In the genomic region with DNA sequence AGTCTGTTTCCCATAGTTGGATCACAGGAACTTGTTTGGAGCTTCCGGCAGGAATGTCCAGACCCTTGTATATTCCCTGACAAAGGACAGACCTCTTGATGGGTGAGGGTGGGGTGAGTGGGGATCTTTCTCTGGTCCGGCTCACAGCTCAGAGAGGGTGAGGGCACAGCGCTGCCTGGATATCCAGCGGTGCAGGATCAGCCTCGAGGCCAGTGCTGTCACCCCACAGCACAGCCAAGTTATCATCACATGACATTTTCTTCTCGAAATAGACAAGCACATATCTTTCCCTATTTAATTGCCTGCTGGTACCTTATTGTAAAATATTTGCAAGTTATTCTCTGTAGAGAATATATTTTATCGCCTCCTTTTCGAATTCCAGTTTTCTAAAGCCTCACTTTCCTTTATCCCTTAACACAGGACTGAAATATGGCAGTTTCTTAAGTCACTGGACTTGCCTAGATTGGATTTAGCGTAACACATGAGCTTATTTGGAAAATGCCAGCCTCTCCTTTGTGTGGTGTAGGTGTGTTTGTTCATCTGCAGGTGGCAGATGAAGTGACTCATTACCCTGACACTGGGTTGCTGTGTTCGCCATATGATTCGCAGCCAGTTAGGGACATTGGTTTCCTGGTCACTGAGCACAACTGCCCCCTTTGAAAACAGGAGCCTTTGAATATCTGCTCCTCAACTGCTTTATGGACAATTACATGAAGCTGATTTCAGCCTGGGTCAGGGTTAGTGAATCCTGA, we compare ENCODE assay signal across 12 cellular contexts. TPM values are rescaled to one million over a fixed set of nuclear protein-coding genes. Genes with fewer than 3 reads are reported as not detected.
DNase-seq lines count a peak whose midpoint lies in the region; TF ChIP-seq lines count a peak whose summit lies in the region.
"Had no signal": no experiment of that assay in that cellular context is flagged by ENCODE, and none has a peak within 500 bp of the region (broad histone marks: within the 10 kb centered on the region; RNA-seq: fewer than 3 reads in every experiment).

No MANE protein-coding gene starts in this region.

- no peak for TF ChIP-seq POLR2A in esophagus squamous epithelium (IDR thresholded peaks at IDR 0.05)

- DNase-seq in NCI-H1092 (lab: John Stamatoyannopoulos, UW) (peak; percentile 79), NCI-H345 (lab: John Stamatoyannopoulos, UW) (peak; percentile 92), esophagus squamous epithelium (lab: John Stamatoyannopoulos, UW) (no peak), retina (peak; percentile 58), smooth muscle cell (lab: John Stamatoyannopoulos, UW; ENCODE audit: unreplicated experiment) (no peak), germinal center (ENCODE audit: low spot score) (no peak), midbrain (lab: John Stamatoyannopoulos, UW) (no peak)
- DNase-seq in activated CD4-positive, alpha-beta T cell treated with anti-CD3 and anti-CD28 coated beads, Interleukin-2, amount 10 ng/mL, durations not matched to agents 7 days and 5 days = no peak
- DNase-seq: CD8-positive, alpha-beta memory T cell; stimulated activated CD4-positive, alpha-beta T cell treated with anti-CD3 and anti-CD28 coated beads, Interleukin-12 subunit alpha, Interleukin-12 subunit beta, amount 100 ng/mL, for 4 hours; T1000 had no signal

- H3K9ac ChIP-seq in smooth muscle cell (ENCODE audit: low read depth) = no peak overlapping the region
- H3K9ac ChIP-seq: KMS-11 had no signal

- no peaks in the 10 kb centered on the region for H3K36me3 ChIP-seq in esophagus squamous epithelium
- H3K36me3 ChIP-seq in smooth muscle cell (ENCODE audit: low read depth) = no peaks in the 10 kb centered on the region

- H3F3A ChIP-seq in smooth muscle cell (ENCODE audit: low read depth) = no peaks in the 10 kb centered on the region

- H3K4me2 ChIP-seq in smooth muscle cell = no peak overlapping the region
- H3K4me2 ChIP-seq: KMS-11 had no signal

- H3K27me3 Mint-ChIP-seq in activated CD4-positive, alpha-beta T cell treated with anti-CD3 and anti-CD28 coated beads, Interleukin-2, amount 10 ng/mL, durations not matched to agents 7 days and 5 days = peaks cover 27% of the 10 kb centered on the region

- intact Hi-C loops in esophagus squamous epithelium (cut with DNase I) = no loop called here

- 69 to 73% methylated on average over 10 to 11 of the region's 11 CpGs for WGBS in esophagus squamous epithelium, 2 donors
- whole genome bisulfite sequencing in smooth muscle cell (ENCODE audit: low lambda C conversion rate) = 85% methylated on average over 11 of the region's 11 CpGs

- H3K4me1 ChIP-seq in esophagus squamous epithelium (peaks cover 5 to 73% (median 12%) of the 10 kb centered on the region in 3 donors), smooth muscle cell (ENCODE audit: low read depth) (peaks cover 6% of the 10 kb centered on the region)

- no peaks in the 10 kb centered on the region for H3K9me3 ChIP-seq in esophagus squamous epithelium
- no peaks in the 10 kb centered on the region for H3K9me3 ChIP-seq in smooth muscle cell (replicated peaks; ENCODE audit: low read depth)

- H2AFZ ChIP-seq in smooth muscle cell (ENCODE audit: low read depth) = no peak overlapping the region

- H3K27ac ChIP-seq in esophagus squamous epithelium (peak overlapping the region; percentile 68 to 83 (median 75)), smooth muscle cell (ENCODE audit: low read depth) (no peak overlapping the region)
- H3K27ac ChIP-seq: KMS-11 had no signal

- H3K4me3 Mint-ChIP-seq in activated CD4-positive, alpha-beta T cell treated with anti-CD3 and anti-CD28 coated beads, Interleukin-2, amount 10 ng/mL, durations not matched to agents 7 days and 5 days = no peak overlapping the region
- H3K4me3 Mint-ChIP-seq: CD8-positive, alpha-beta memory T cell had no signal

- POLR2A ChIA-PET in activated CD4-positive, alpha-beta T cell treated with anti-CD3 and anti-CD28 coated beads, Interleukin-2, amount 10 ng/mL, durations not matched to agents 7 days and 5 days (lab: Charles Lee) = no interaction called here

- H3K9me3 Mint-ChIP-seq in activated CD4-positive, alpha-beta T cell treated with anti-CD3 and anti-CD28 coated beads, Interleukin-2, amount 10 ng/mL, durations not matched to agents 7 days and 5 days = peaks cover 2% of the 10 kb centered on the region

- H4K20me1 ChIP-seq in smooth muscle cell (ENCODE audit: low read depth) = no peaks in the 10 kb centered on the region

- H3K27me3 ChIP-seq in esophagus squamous epithelium = peaks cover 0 to 33% (median 0%) of the 10 kb centered on the region in 4 donors
- H3K27me3 ChIP-seq in smooth muscle cell (ENCODE audit: low read depth) = no peaks in the 10 kb centered on the region

- CTCF ChIA-PET in activated CD4-positive, alpha-beta T cell treated with anti-CD3 and anti-CD28 coated beads, Interleukin-2, amount 10 ng/mL, durations not matched to agents 7 days and 5 days (lab: Charles Lee) = interaction anchor here (0.7 kb wide), 1 partner anchor 194 kb away, joined by 3 read pairs; no protein-coding TSS in a partner anchor

- no peaks in the 10 kb centered on the region for H3K4me1 Mint-ChIP-seq in activated CD4-positive, alpha-beta T cell treated with anti-CD3 and anti-CD28 coated beads, Interleukin-2, amount 10 ng/mL, durations not matched to agents 7 days and 5 days

- H3K36me3 Mint-ChIP-seq in activated CD4-positive, alpha-beta T cell treated with anti-CD3 and anti-CD28 coated beads, Interleukin-2, amount 10 ng/mL, durations not matched to agents 7 days and 5 days (ENCODE audit: low read depth) = peaks cover 2% of the 10 kb centered on the region

- TF ChIP-seq CTCF in esophagus squamous epithelium (IDR thresholded peaks at IDR 0.05) (no peak), smooth muscle cell (IDR thresholded peaks at IDR 0.05; ENCODE audit: borderline replicate concordance, insufficient read depth, poor library complexity, severe bottlenecking) (no peak)

- H3K27ac Mint-ChIP-seq in activated CD4-positive, alpha-beta T cell treated with anti-CD3 and anti-CD28 coated beads, Interleukin-2, amount 10 ng/mL, durations not matched to agents 7 days and 5 days = no peak overlapping the region

- H3K79me2 ChIP-seq in smooth muscle cell (ENCODE audit: low read depth) = no peaks in the 10 kb centered on the region

- H3K4me3 ChIP-seq in esophagus squamous epithelium (no peak overlapping the region), smooth muscle cell (no peak overlapping the region)

RNA-seq across cellular contexts. Expression of gene CLIC6, which starts 21.4 kb away (rescaled TPM):
- total RNA-seq in esophagus squamous epithelium = 1 to 10 TPM in 3 of 4 donors, under 1 TPM in 1; 0.83 to 3.8 (median 2.0) TPM
- 0.09 and 0.22 TPM in 2 replicates for total RNA-seq in smooth muscle cell
- polyA plus RNA-seq in smooth muscle cell = 0.31 TPM in 1 of 2 replicates, not detected in the other
- not detected for total RNA-seq in activated CD4-positive, alpha-beta T cell treated with anti-CD3 and anti-CD28 coated beads, Interleukin-2, amount 10 ng/mL, durations not matched to agents 7 days and 5 days

Comparison
In these comparisons a context has a peak if more than half of its experiments do, and no peak if none do; other contexts are left out.
1. DNase-seq: peak in NCI-H1092 (single experiment), NCI-H345 (single experiment) and retina (single experiment); none in esophagus squamous epithelium (single experiment), smooth muscle cell (single experiment), germinal center (single experiment), activated CD4-positive, alpha-beta T cell treated with anti-CD3 and anti-CD28 coated beads, Interleukin-2, amount 10 ng/mL, durations not matched to agents 7 days and 5 days (single experiment) and midbrain (single experiment).